In the genomic region with DNA sequence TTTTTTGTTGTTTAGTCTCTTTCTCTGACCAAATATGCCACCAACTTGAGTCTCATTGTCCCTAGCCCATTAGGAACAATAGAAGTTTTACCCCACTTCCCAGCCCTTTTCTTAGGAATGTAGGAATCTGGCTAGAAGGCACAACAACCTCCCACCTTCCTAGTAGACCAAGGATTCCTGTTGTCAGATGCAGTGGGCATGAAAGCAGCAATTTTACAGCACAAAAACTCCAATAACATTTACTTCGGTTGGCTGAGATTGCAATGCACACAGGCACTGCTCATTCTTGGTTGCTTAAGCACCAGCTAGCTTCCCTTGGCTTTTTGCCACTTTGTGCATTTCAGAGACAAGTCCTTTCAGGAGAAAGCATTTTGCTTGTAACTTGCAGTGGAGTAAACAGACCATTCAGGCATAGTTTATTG, we compare ENCODE assay signal across 8 cellular contexts.
DNase-seq lines count a peak whose midpoint lies in the region; ATAC-seq and TF ChIP-seq lines count a peak whose summit lies in the region.
"Had no signal": no experiment of that assay in that cellular context is flagged by ENCODE, and none has a peak within 500 bp of the region (broad histone marks: within the 10 kb centered on the region; RNA-seq: fewer than 3 reads in every experiment).

No MANE protein-coding gene starts in this region.

- peak overlapping the region in 1 of 2 experiments; percentile 10; a peak in 1 of 5 replicates for H3K4me3 Mint-ChIP-seq in H9

- H3K9me3 Mint-ChIP-seq in H9: no peaks in the 10 kb centered on the region; a peak in 1 of 5 replicates

- H2AK5ac ChIP-seq in H9 (ENCODE audit: insufficient read length, low read length): no peak overlapping the region

- H3K4ac ChIP-seq in H9 (ENCODE audit: low read depth, low read length): no peak overlapping the region

- ATAC-seq in GM21786 (IDR thresholded peaks at IDR 0.05; ENCODE audit: unreplicated experiment) (no peak), HG03520 (IDR thresholded peaks at IDR 0.05; ENCODE audit: unreplicated experiment) (no peak)

- peaks cover 2% of the 10 kb centered on the region for H3K23me2 ChIP-seq in H9 (ENCODE audit: insufficient read length, low read depth, low read length, poor library complexity, severe bottlenecking)

- no peak overlapping the region for H2BK15ac ChIP-seq in H9 (ENCODE audit: low read depth, low read length)

- no peaks in the 10 kb centered on the region for H3K27me3 Mint-ChIP-seq in H9 (ENCODE audit: low read depth)

- H3K56ac ChIP-seq in H9 (ENCODE audit: insufficient read length, low read depth, low read length): no peak overlapping the region

- peaks cover 70 to 79% of the 10 kb centered on the region in 2 experiments for H3K4me1 Mint-ChIP-seq in H9

- no peak overlapping the region for H2BK20ac ChIP-seq in H9 (ENCODE audit: low read depth, low read length, poor library complexity, severe bottlenecking)

- H3K27ac Mint-ChIP-seq in H9: peak overlapping the region; percentile 88 to 97 (median 96)

- H3K79me1 ChIP-seq in H9 (ENCODE audit: insufficient read depth, low read depth, low read length, poor library complexity, severe bottlenecking): no peaks in the 10 kb centered on the region

- H3K9me3 ChIP-seq in H9 (ENCODE audit: control insufficient read depth, low read depth, low read length): no peaks in the 10 kb centered on the region

- no peak overlapping the region for H3K18ac ChIP-seq in H9 (ENCODE audit: insufficient read length, low read depth, low read length)

- no peak for TF ChIP-seq CTCF in H9 (conservative IDR thresholded peaks at IDR 0.05)

- H4K20me1 ChIP-seq in H9 (ENCODE audit: control insufficient read depth, insufficient read depth, insufficient read length): no peaks in the 10 kb centered on the region

- peak overlapping the region; percentile 55 for H2BK12ac ChIP-seq in H9 (ENCODE audit: insufficient read length, low read depth, low read length)

- no CpG with 5 or more reads among the region's 1 CpG for WGBS in H9 (ENCODE audit: extremely low coverage, insufficient read length, low lambda C conversion rate)

- DNase-seq in H9 (peak; percentile 47), NCI-H510A (lab: John Stamatoyannopoulos, UW) (peak; percentile 18), fibroblast of gingiva (ENCODE audit: low read depth) (peak; percentile 87), pons (ENCODE audit: low spot score) (peak; percentile 45), SKM-1 (lab: John Stamatoyannopoulos, UW; ENCODE audit: unreplicated experiment) (no peak)
- DNase-seq: cerebellar nuclear complex had no signal

- H3K23ac ChIP-seq in H9 (ENCODE audit: insufficient read length, low read depth, low read length): no peak overlapping the region

- H3K36me3 Mint-ChIP-seq in H9 (ENCODE audit: insufficient read depth in 1 of 3, low read depth in 3 of 3): no peaks in the 10 kb centered on the region

- H3K4me2 ChIP-seq in H9 (ENCODE audit: insufficient read depth, insufficient read length, low read length): peak overlapping the region; percentile 59

- H3K9ac ChIP-seq in H9 (ENCODE audit: extremely low read depth, insufficient read length, low read length): peak overlapping the region; percentile 48

- H3K4me1 ChIP-seq in H9 (ENCODE audit: insufficient read depth, low read length): peaks cover 14% of the 10 kb centered on the region; the same call in 1 of the 2 replicates

- H4K8ac ChIP-seq in H9 (replicated peaks; ENCODE audit: insufficient read length, low read depth, low read length): no peak overlapping the region

- no peak overlapping the region for H4K91ac ChIP-seq in H9 (ENCODE audit: insufficient read length, low read depth, low read length)

- no peak overlapping the region for H3K14ac ChIP-seq in H9 (ENCODE audit: insufficient read depth, low read length)

- no peaks in the 10 kb centered on the region for H3K27me3 ChIP-seq in H9 (ENCODE audit: insufficient read depth, low read length)

- peak overlapping the region; percentile 100 for H3K27ac ChIP-seq in H9 (ENCODE audit: insufficient read length, low read depth, low read length)

- no peak overlapping the region for H4K5ac ChIP-seq in H9 (ENCODE audit: insufficient read length, low read depth, low read length)

- no peak overlapping the region for H2BK120ac ChIP-seq in H9 (ENCODE audit: low read depth, low read length, poor library complexity, severe bottlenecking)

- peak overlapping the region; percentile 8 for H3T11ph ChIP-seq in H9 (ENCODE audit: low read length)

- no peak overlapping the region for H2AFZ ChIP-seq in H9 (ENCODE audit: low read length)

- peaks cover 3% of the 10 kb centered on the region; the same call in 1 of the 2 replicates for H3K79me2 ChIP-seq in H9 (ENCODE audit: insufficient read depth, low read length)

- H2BK5ac ChIP-seq in H9 (ENCODE audit: insufficient read length, low read length): peak overlapping the region; percentile 99
